19 cellular contexts compared by ENCODE assay signal in the genomic region with DNA sequence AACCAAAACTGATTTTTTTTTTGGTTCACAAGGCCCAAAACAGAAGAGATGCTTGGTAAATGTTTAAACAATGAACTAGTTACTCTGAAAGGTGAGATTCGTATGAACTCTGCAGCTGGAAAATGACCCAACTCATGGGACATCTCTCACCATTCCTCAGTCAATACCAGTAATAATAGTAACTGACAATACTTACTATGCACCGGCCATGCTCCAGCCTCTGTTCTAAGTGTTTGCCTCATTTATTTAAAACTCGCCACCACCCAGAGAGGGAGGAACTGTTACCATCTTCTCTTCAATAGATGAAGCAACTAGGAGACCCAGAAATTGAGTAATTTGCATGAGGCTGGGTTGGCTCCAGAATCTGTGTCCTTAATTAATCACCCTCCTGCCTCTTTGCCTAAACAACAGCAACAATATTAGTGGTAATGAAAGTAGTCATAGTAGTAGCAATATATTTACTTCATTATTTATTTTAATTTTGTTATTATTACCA.
DNase-seq lines count a peak whose midpoint lies in the region; ATAC-seq, FAIRE-seq and TF ChIP-seq lines count a peak whose summit lies in the region.
"Had no signal": no experiment of that assay in that cellular context is flagged by ENCODE, and none has a peak within 500 bp of the region (broad histone marks: within the 10 kb centered on the region; RNA-seq: fewer than 3 reads in every experiment).

No MANE protein-coding gene starts in this region.

- peak; percentile 36 for FAIRE-seq in GM18507 (lab: Jason Lieb, UNC)
- FAIRE-seq: A549, G401.6, GM12891, K562 had no signal

- peak overlapping the region; percentile 46; the same call in 1 of the 2 replicates for H3K27ac Mint-ChIP-seq in HFFc6
- H3K27ac Mint-ChIP-seq in endodermal cell, result no peak overlapping the region
- H3K27ac Mint-ChIP-seq: CD4-positive, alpha-beta T cell had no signal

- H3K27me3 Mint-ChIP-seq in HFFc6 (ENCODE audit: insufficient read depth) (peaks cover 8% of the 10 kb centered on the region; the same call in 1 of the 2 replicates), endodermal cell (ENCODE audit: insufficient read depth) (no peaks in the 10 kb centered on the region)
- H3K27me3 Mint-ChIP-seq: CD4-positive, alpha-beta T cell had no signal

- H3K4me3 ChIP-seq in endodermal cell (ENCODE audit: low read length), result no peak overlapping the region
- H3K4me3 ChIP-seq in neutrophil (ENCODE audit: low read depth in 1 of 2, low read length in 1 of 2), result no peak overlapping the region
- H3K4me3 ChIP-seq: A549, K562 had no signal

- H3K36me3 Mint-ChIP-seq in HFFc6 (ENCODE audit: low read depth), result peaks cover 29% of the 10 kb centered on the region
- H3K36me3 Mint-ChIP-seq in endodermal cell (ENCODE audit: low read depth), result peaks cover 34% of the 10 kb centered on the region

- no peak for ATAC-seq in HG02870 (IDR thresholded peaks at IDR 0.05; ENCODE audit: unreplicated experiment)

- H3K4me1 ChIP-seq in endodermal cell (ENCODE audit: control insufficient read depth, insufficient read depth, low read length) (no peaks in the 10 kb centered on the region), neutrophil (ENCODE audit: control insufficient read depth in 1 of 2, insufficient read depth in 1 of 2, low read depth in 1 of 2, low read length in 1 of 2) (peaks cover 35 to 36% of the 10 kb centered on the region in 2 experiments)

- H3K9ac ChIP-seq in endodermal cell (ENCODE audit: extremely low read depth, low read length, poor library complexity, severe bottlenecking), result no peak overlapping the region

- H3K9me3 Mint-ChIP-seq in HFFc6, result peaks cover 8% of the 10 kb centered on the region; the same call in 1 of the 2 replicates
- H3K9me3 Mint-ChIP-seq in endodermal cell, result peaks cover 22% of the 10 kb centered on the region
- H3K9me3 Mint-ChIP-seq: CD4-positive, alpha-beta T cell had no signal

- H3K4me3 Mint-ChIP-seq in HFFc6, result no peak overlapping the region
- H3K4me3 Mint-ChIP-seq in endodermal cell, result no peak overlapping the region
- H3K4me3 Mint-ChIP-seq: CD4-positive, alpha-beta T cell had no signal

- H3K27ac ChIP-seq in endodermal cell (ENCODE audit: low read depth, low read length) (no peak overlapping the region), neutrophil (peak overlapping the region; percentile 33)
- H3K27ac ChIP-seq: A549, C4-2B, HL-60 had no signal

- H3K4me1 Mint-ChIP-seq in HFFc6 (ENCODE audit: low read depth), result peaks cover 16% of the 10 kb centered on the region
- no peaks in the 10 kb centered on the region for H3K4me1 Mint-ChIP-seq in endodermal cell

- DNase-seq in GM18507 (ENCODE audit: extremely low spot score, insufficient read length, low read depth) (no peak), HFFc6 (no peak), endodermal cell (no peak), HuH-7 (ENCODE audit: low spot score) (no peak)
- no peak for DNase-seq in stimulated activated CD4-positive, alpha-beta T cell treated with anti-CD3 and anti-CD28 coated beads, Interleukin-2, amount 100 ng/mL, for 48 hours
- DNase-seq in central memory CD4-positive, alpha-beta T cell, result no peak
- DNase-seq: AML-193, GOT3, H7, IMR-90 had no signal

- TF ChIP-seq CTCF in HFFc6 (IDR thresholded peaks at IDR 0.05) (no peak), endodermal cell (conservative IDR thresholded peaks at IDR 0.05) (peak; percentile 2), neutrophil (IDR thresholded peaks at IDR 0.05) (no peak)

- 92 to 100% methylated on average over 2 to 3 of the region's 3 CpGs for WGBS in endodermal cell (ENCODE audit: insufficient coverage in 1 of 2, insufficient read length in 1 of 2), 2 experiments

- H3K9me3 ChIP-seq in endodermal cell (ENCODE audit: control insufficient read depth, low read length), result peaks cover 30% of the 10 kb centered on the region
- no peaks in the 10 kb centered on the region for H3K9me3 ChIP-seq in neutrophil

- H3K27me3 ChIP-seq in endodermal cell (ENCODE audit: control insufficient read depth, insufficient read depth, low read length, poor library complexity, severe bottlenecking), result no peaks in the 10 kb centered on the region
- no peaks in the 10 kb centered on the region for H3K27me3 ChIP-seq in neutrophil

- H3K36me3 ChIP-seq in endodermal cell (ENCODE audit: control insufficient read depth, insufficient read depth, low read length) (peaks cover 49% of the 10 kb centered on the region), neutrophil (no peaks in the 10 kb centered on the region)
